1 cellular context compared by ENCODE assay signal in the genomic region with DNA sequence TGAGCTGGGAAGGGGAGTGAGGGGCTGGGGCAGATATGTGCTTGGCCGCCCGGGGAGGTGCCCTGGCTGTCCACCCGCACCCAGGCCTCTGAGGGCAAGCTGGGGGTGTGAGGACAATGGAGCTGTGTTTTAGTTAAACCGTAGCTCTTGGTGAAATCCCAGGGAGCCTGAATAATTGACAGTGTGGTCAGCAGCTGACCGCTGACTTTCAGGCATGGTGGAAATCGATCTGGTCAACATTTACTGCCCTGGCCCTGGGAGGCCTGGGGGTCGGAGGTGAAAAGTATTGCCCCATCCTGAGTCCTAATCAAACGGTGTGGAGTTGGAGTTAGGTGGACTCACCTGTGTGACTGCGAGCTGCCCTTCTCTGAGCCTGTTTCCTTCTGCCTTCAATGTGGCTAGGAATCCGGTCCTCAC.
TF ChIP-seq lines count a peak whose summit lies in the region.

No MANE protein-coding gene starts in this region.

TF ChIP-seq in HepG2, 621 proteins besides CTCF, POLR2A, EP300 and RAD21 (continued from another document and continues in another):
- TF ChIP-seq SMAD9 (CRISPR knock-in tag; IDR thresholded peaks at IDR 0.05) (no peak), JUN (CRISPR knock-in tag; IDR thresholded peaks at IDR 0.05) (0 out of 2 replicates have a peak, but pooled peaks have one; percentile 45), ZNF547 (CRISPR knock-in tag; IDR thresholded peaks at IDR 0.05) (no peak; the same call in 1 of the 2 replicates), ZNF264 (CRISPR knock-in tag; IDR thresholded peaks at IDR 0.05) (peak; percentile 56; the same call in 1 of the 2 replicates), ZNF563 (CRISPR knock-in tag; IDR thresholded peaks at IDR 0.05) (no peak), HDAC1 (CRISPR knock-in tag; IDR thresholded peaks at IDR 0.05) (peak; percentile 93), HNRNPUL1 (IDR thresholded peaks at IDR 0.05; ENCODE audit: low read depth, low read length) (no peak), RARA (CRISPR knock-in tag; IDR thresholded peaks at IDR 0.05) (peak; percentile 92), ZZZ3 (CRISPR knock-in tag; IDR thresholded peaks at IDR 0.05; ENCODE audit: borderline replicate concordance) (no peak), YEATS2 (CRISPR knock-in tag; IDR thresholded peaks at IDR 0.05; ENCODE audit: borderline replicate concordance) (peak; percentile 22; the same call in 1 of the 2 replicates), FOXJ3 (CRISPR knock-in tag; IDR thresholded peaks at IDR 0.05; ENCODE audit: borderline replicate concordance) (peak; percentile 87), EEA1 (CRISPR knock-in tag; IDR thresholded peaks at IDR 0.05; ENCODE audit: borderline replicate concordance) (no peak), NFKBIZ (CRISPR knock-in tag; IDR thresholded peaks at IDR 0.05) (peak; percentile 69; the same call in 1 of the 2 replicates), KDM1A (CRISPR knock-in tag; IDR thresholded peaks at IDR 0.05) (no peak), STAT5B (CRISPR knock-in tag; IDR thresholded peaks at IDR 0.05) (no peak), SIN3B (IDR thresholded peaks at IDR 0.05; ENCODE audit: low read length) (no peak), SOX13 (IDR thresholded peaks at IDR 0.05) (peak; percentile 68; the same call in 1 of the 2 replicates), SOX13 (CRISPR knock-in tag; conservative IDR thresholded peaks at IDR 0.05 in 1 of 2, IDR thresholded peaks at IDR 0.05 in 1 of 2) (peak in 1 of 2 experiments; percentile 88; a peak in 2 of 4 replicates), ISL2 (CRISPR knock-in tag; IDR thresholded peaks at IDR 0.05) (peak; percentile 88), ZNF747 (CRISPR knock-in tag; IDR thresholded peaks at IDR 0.05; ENCODE audit: borderline replicate concordance) (peak; percentile 43; the same call in 1 of the 2 replicates), DNMT1 (CRISPR knock-in tag; IDR thresholded peaks at IDR 0.05) (no peak), CBFB (CRISPR knock-in tag; IDR thresholded peaks at IDR 0.05) (peak; percentile 56; the same call in 1 of the 2 replicates), RCOR2 (CRISPR knock-in tag; IDR thresholded peaks at IDR 0.05) (peak; percentile 71; the same call in 1 of the 2 replicates), RFX3 (CRISPR knock-in tag; IDR thresholded peaks at IDR 0.05) (no peak), MTF1 (CRISPR knock-in tag; IDR thresholded peaks at IDR 0.05) (no peak), ZNF788 (CRISPR knock-in tag; IDR thresholded peaks at IDR 0.05; ENCODE audit: borderline replicate concordance) (peak; percentile 86; the same call in 1 of the 2 replicates), PHF8 (CRISPR knock-in tag; IDR thresholded peaks at IDR 0.05) (no peak), ZSCAN12 (CRISPR knock-in tag; IDR thresholded peaks at IDR 0.05) (no peak), ZNF768 (CRISPR knock-in tag; IDR thresholded peaks at IDR 0.05) (no peak), ZNF256 (CRISPR knock-in tag; conservative IDR thresholded peaks at IDR 0.05) (no peak), ZNF225 (CRISPR knock-in tag; IDR thresholded peaks at IDR 0.05) (no peak), ZNF619 (CRISPR knock-in tag; IDR thresholded peaks at IDR 0.05) (peak; percentile 49; the same call in 1 of the 2 replicates), SP140L (CRISPR knock-in tag; IDR thresholded peaks at IDR 0.05; ENCODE audit: borderline replicate concordance) (no peak), ZBTB7B (CRISPR knock-in tag; IDR thresholded peaks at IDR 0.05) (peak; percentile 92), SETDB1 (CRISPR knock-in tag; IDR thresholded peaks at IDR 0.05; ENCODE audit: borderline replicate concordance) (no peak), NFATC3 (CRISPR knock-in tag; IDR thresholded peaks at IDR 0.05) (no peak), PTBP1 (IDR thresholded peaks at IDR 0.05; ENCODE audit: low read depth, low read length, poor library complexity, severe bottlenecking) (no peak), EED (CRISPR knock-in tag; IDR thresholded peaks at IDR 0.05) (0 out of 2 replicates have a peak, but pooled peaks have one; percentile 68), ZNF326 (CRISPR knock-in tag; IDR thresholded peaks at IDR 0.05; ENCODE audit: borderline replicate concordance) (no peak), ZNF629 (CRISPR knock-in tag; conservative IDR thresholded peaks at IDR 0.05) (no peak; the same call in 1 of the 2 replicates), ZNF746 (CRISPR knock-in tag; IDR thresholded peaks at IDR 0.05) (peak; percentile 83), KDM3A (CRISPR knock-in tag; IDR thresholded peaks at IDR 0.05; ENCODE audit: low read depth) (peak; percentile 61; the same call in 1 of the 2 replicates), SRSF4 (IDR thresholded peaks at IDR 0.05; ENCODE audit: low read depth, low read length, poor library complexity, severe bottlenecking) (no peak), ZNF441 (CRISPR knock-in tag; IDR thresholded peaks at IDR 0.05; ENCODE audit: borderline replicate concordance) (peak; percentile 97)
- TF ChIP-seq, protein P1, sequence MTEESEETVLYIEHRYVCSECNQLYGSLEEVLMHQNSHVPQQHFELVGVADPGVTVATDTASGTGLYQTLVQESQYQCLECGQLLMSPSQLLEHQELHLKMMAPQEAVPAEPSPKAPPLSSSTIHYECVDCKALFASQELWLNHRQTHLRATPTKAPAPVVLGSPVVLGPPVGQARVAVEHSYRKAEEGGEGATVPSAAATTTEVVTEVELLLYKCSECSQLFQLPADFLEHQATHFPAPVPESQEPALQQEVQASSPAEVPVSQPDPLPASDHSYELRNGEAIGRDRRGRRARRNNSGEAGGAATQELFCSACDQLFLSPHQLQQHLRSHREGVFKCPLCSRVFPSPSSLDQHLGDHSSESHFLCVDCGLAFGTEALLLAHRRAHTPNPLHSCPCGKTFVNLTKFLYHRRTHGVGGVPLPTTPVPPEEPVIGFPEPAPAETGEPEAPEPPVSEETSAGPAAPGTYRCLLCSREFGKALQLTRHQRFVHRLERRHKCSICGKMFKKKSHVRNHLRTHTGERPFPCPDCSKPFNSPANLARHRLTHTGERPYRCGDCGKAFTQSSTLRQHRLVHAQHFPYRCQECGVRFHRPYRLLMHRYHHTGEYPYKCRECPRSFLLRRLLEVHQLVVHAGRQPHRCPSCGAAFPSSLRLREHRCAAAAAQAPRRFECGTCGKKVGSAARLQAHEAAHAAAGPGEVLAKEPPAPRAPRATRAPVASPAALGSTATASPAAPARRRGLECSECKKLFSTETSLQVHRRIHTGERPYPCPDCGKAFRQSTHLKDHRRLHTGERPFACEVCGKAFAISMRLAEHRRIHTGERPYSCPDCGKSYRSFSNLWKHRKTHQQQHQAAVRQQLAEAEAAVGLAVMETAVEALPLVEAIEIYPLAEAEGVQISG (CRISPR knock-in tag; IDR thresholded peaks at IDR 0.05), result peak; percentile 77
- TF ChIP-seq, protein P2, sequence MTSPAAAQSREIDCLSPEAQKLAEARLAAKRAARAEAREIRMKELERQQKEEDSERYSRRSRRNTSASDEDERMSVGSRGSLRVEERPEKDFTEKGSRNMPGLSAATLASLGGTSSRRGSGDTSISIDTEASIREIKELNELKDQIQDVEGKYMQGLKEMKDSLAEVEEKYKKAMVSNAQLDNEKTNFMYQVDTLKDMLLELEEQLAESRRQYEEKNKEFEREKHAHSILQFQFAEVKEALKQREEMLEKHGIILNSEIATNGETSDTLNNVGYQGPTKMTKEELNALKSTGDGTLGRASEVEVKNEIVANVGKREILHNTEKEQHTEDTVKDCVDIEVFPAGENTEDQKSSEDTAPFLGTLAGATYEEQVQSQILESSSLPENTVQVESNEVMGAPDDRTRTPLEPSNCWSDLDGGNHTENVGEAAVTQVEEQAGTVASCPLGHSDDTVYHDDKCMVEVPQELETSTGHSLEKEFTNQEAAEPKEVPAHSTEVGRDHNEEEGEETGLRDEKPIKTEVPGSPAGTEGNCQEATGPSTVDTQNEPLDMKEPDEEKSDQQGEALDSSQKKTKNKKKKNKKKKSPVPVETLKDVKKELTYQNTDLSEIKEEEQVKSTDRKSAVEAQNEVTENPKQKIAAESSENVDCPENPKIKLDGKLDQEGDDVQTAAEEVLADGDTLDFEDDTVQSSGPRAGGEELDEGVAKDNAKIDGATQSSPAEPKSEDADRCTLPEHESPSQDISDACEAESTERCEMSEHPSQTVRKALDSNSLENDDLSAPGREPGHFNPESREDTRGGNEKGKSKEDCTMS (CRISPR knock-in tag; conservative IDR thresholded peaks at IDR 0.05), result no peak
- TF ChIP-seq, protein P3, sequence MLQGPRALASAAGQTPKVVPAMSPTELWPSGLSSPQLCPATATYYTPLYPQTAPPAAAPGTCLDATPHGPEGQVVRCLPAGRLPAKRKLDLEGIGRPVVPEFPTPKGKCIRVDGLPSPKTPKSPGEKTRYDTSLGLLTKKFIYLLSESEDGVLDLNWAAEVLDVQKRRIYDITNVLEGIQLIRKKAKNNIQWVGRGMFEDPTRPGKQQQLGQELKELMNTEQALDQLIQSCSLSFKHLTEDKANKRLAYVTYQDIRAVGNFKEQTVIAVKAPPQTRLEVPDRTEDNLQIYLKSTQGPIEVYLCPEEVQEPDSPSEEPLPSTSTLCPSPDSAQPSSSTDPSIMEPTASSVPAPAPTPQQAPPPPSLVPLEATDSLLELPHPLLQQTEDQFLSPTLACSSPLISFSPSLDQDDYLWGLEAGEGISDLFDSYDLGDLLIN (CRISPR knock-in tag; IDR thresholded peaks at IDR 0.05; ENCODE audit: borderline replicate concordance), result no peak
- TF ChIP-seq, protein P4, sequence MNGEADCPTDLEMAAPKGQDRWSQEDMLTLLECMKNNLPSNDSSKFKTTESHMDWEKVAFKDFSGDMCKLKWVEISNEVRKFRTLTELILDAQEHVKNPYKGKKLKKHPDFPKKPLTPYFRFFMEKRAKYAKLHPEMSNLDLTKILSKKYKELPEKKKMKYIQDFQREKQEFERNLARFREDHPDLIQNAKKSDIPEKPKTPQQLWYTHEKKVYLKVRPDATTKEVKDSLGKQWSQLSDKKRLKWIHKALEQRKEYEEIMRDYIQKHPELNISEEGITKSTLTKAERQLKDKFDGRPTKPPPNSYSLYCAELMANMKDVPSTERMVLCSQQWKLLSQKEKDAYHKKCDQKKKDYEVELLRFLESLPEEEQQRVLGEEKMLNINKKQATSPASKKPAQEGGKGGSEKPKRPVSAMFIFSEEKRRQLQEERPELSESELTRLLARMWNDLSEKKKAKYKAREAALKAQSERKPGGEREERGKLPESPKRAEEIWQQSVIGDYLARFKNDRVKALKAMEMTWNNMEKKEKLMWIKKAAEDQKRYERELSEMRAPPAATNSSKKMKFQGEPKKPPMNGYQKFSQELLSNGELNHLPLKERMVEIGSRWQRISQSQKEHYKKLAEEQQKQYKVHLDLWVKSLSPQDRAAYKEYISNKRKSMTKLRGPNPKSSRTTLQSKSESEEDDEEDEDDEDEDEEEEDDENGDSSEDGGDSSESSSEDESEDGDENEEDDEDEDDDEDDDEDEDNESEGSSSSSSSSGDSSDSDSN (CRISPR knock-in tag; IDR thresholded peaks at IDR 0.05), result peak; percentile 69
- TF ChIP-seq, protein P5, sequence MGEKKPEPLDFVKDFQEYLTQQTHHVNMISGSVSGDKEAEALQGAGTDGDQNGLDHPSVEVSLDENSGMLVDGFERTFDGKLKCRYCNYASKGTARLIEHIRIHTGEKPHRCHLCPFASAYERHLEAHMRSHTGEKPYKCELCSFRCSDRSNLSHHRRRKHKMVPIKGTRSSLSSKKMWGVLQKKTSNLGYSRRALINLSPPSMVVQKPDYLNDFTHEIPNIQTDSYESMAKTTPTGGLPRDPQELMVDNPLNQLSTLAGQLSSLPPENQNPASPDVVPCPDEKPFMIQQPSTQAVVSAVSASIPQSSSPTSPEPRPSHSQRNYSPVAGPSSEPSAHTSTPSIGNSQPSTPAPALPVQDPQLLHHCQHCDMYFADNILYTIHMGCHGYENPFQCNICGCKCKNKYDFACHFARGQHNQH (CRISPR knock-in tag; IDR thresholded peaks at IDR 0.05), result peak; percentile 63; the same call in 1 of the 2 replicates
- TF ChIP-seq, protein P6, sequence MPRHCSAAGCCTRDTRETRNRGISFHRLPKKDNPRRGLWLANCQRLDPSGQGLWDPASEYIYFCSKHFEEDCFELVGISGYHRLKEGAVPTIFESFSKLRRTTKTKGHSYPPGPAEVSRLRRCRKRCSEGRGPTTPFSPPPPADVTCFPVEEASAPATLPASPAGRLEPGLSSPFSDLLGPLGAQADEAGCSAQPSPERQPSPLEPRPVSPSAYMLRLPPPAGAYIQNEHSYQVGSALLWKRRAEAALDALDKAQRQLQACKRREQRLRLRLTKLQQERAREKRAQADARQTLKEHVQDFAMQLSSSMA (CRISPR knock-in tag; IDR thresholded peaks at IDR 0.05), result no peak
- TF ChIP-seq, protein P7, sequence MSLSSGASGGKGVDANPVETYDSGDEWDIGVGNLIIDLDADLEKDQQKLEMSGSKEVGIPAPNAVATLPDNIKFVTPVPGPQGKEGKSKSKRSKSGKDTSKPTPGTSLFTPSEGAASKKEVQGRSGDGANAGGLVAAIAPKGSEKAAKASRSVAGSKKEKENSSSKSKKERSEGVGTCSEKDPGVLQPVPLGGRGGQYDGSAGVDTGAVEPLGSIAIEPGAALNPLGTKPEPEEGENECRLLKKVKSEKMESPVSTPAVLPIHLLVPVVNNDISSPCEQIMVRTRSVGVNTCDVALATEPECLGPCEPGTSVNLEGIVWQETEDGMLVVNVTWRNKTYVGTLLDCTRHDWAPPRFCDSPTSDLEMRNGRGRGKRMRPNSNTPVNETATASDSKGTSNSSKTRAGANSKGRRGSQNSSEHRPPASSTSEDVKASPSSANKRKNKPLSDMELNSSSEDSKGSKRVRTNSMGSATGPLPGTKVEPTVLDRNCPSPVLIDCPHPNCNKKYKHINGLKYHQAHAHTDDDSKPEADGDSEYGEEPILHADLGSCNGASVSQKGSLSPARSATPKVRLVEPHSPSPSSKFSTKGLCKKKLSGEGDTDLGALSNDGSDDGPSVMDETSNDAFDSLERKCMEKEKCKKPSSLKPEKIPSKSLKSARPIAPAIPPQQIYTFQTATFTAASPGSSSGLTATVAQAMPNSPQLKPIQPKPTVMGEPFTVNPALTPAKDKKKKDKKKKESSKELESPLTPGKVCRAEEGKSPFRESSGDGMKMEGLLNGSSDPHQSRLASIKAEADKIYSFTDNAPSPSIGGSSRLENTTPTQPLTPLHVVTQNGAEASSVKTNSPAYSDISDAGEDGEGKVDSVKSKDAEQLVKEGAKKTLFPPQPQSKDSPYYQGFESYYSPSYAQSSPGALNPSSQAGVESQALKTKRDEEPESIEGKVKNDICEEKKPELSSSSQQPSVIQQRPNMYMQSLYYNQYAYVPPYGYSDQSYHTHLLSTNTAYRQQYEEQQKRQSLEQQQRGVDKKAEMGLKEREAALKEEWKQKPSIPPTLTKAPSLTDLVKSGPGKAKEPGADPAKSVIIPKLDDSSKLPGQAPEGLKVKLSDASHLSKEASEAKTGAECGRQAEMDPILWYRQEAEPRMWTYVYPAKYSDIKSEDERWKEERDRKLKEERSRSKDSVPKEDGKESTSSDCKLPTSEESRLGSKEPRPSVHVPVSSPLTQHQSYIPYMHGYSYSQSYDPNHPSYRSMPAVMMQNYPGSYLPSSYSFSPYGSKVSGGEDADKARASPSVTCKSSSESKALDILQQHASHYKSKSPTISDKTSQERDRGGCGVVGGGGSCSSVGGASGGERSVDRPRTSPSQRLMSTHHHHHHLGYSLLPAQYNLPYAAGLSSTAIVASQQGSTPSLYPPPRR (CRISPR knock-in tag; IDR thresholded peaks at IDR 0.05; ENCODE audit: borderline replicate concordance), result peak; percentile 98
